10 cellular contexts compared by ENCODE assay signal in genomic region chr9:92965759-92966517, GRCh38. TPM values are rescaled to one million over a fixed set of nuclear protein-coding genes. Genes with fewer than 3 reads are reported as not detected.
DNase-seq lines count a peak whose midpoint lies in the region; TF ChIP-seq lines count a peak whose summit lies in the region.
"Had no signal": no experiment of that assay in that cellular context is flagged by ENCODE, and none has a peak within 500 bp of the region (broad histone marks: within the 10 kb centered on the region; RNA-seq: fewer than 3 reads in every experiment).

No MANE protein-coding gene starts in this region.

- no peaks in the 10 kb centered on the region for H3F3A ChIP-seq in DOHH2 (ENCODE audit: control insufficient read depth, insufficient read depth)

- H3K36me3 ChIP-seq in DOHH2 (ENCODE audit: control insufficient read depth, low read length) (no peaks in the 10 kb centered on the region; the same call in 1 of the 2 replicates), duodenal mucosa (ENCODE audit: control insufficient read depth in 1 of 2, insufficient read depth in 2 of 2, low read length in 2 of 2) (no peaks in the 10 kb centered on the region), tibial nerve (no peaks in the 10 kb centered on the region)

- TF ChIP-seq POLR2A in NB4 (IDR thresholded peaks at IDR 0.05; ENCODE audit: extremely low read depth, insufficient read length): no peak
- no peak for TF ChIP-seq POLR2A in tibial nerve (IDR thresholded peaks at IDR 0.05)

- H3K27ac ChIP-seq in DOHH2 (ENCODE audit: low read depth, low read length) (no peak overlapping the region), duodenal mucosa (ENCODE audit: low read depth, low read length) (no peak overlapping the region), skin epidermis (peak overlapping the region in 18 of 21 experiments; percentile 24 to 100 (median 88)), tibial nerve (peak overlapping the region in 1 of 4 donors; percentile 57)

- WGBS in tibial nerve, 2 donors: 58% methylated on average over 14 to 17 of the region's 17 CpGs

- peaks cover 53% of the 10 kb centered on the region for H3K79me2 ChIP-seq in DOHH2 (ENCODE audit: control insufficient read depth, low read length)

- no peak for DNase-seq in NB4 (ENCODE audit: low read depth)
- no peak for DNase-seq in SIG-M5 (lab: John Stamatoyannopoulos, UW)
- DNase-seq in NCI-H526 treated with DMSO at 0.1 percent for 48 hours (lab: John Stamatoyannopoulos, UW): no peak
- DNase-seq in tibial nerve (ENCODE audit: low spot score in 2 of 2): no peak
- DNase-seq: NCI-H1048, retina had no signal

- H3K9ac ChIP-seq in duodenal mucosa (ENCODE audit: low read depth in 1 of 2, low read length in 2 of 2): peak overlapping the region; percentile 40 to 74

- peak overlapping the region; percentile 97 for H3K4me2 ChIP-seq in DOHH2 (ENCODE audit: low read length)
- H3K4me2 ChIP-seq: GM23338 had no signal

- no peak for TF ChIP-seq EP300 in tibial nerve (IDR thresholded peaks at IDR 0.05)

- no peaks in the 10 kb centered on the region for H3K27me3 ChIP-seq in DOHH2 (ENCODE audit: control insufficient read depth, low read length)
- H3K27me3 ChIP-seq in duodenal mucosa (ENCODE audit: control insufficient read depth in 1 of 2, insufficient read depth in 2 of 2, low read length in 2 of 2): no peaks in the 10 kb centered on the region
- no peaks in the 10 kb centered on the region for H3K27me3 ChIP-seq in tibial nerve

- peaks cover 48% of the 10 kb centered on the region for H3K4me1 ChIP-seq in DOHH2 (ENCODE audit: control insufficient read depth, low read length)
- peaks cover 4 to 12% of the 10 kb centered on the region in 2 donors for H3K4me1 ChIP-seq in duodenal mucosa (ENCODE audit: control insufficient read depth in 1 of 2, insufficient read depth in 2 of 2, low read length in 2 of 2)
- H3K4me1 ChIP-seq in tibial nerve: peaks cover 0 to 8% (median 6%) of the 10 kb centered on the region in 4 donors

- H3K4me3 ChIP-seq in DOHH2 (ENCODE audit: low read length): peak overlapping the region; percentile 78
- peak overlapping the region; percentile 83 for H3K4me3 ChIP-seq in NB4 (ENCODE audit: low read depth, low read length)
- H3K4me3 ChIP-seq in duodenal mucosa (ENCODE audit: low read depth in 1 of 2, low read length in 2 of 2): peak overlapping the region; percentile 76 to 78
- peak overlapping the region; percentile 34 to 52 (median 40) for H3K4me3 ChIP-seq in skin epidermis
- peak overlapping the region in 2 of 4 donors; percentile 42 to 43 for H3K4me3 ChIP-seq in tibial nerve
- H3K4me3 ChIP-seq: GM23338 had no signal

- no peaks in the 10 kb centered on the region for H3K9me2 ChIP-seq in DOHH2 (replicated peaks; ENCODE audit: control insufficient read depth, low read length)

- H3K9me3 ChIP-seq in DOHH2 (ENCODE audit: control insufficient read depth, insufficient read depth, low read length) (no peaks in the 10 kb centered on the region), duodenal mucosa (ENCODE audit: control insufficient read depth in 1 of 2, low read length in 2 of 2) (peaks cover 5 to 6% of the 10 kb centered on the region in 2 donors), tibial nerve (peaks cover 0 to 9% (median 0%) of the 10 kb centered on the region in 4 donors)

- TF ChIP-seq CTCF in DOHH2 (IDR thresholded peaks at IDR 0.05; ENCODE audit: low read depth, low read length, poor library complexity, severe bottlenecking) (no peak), NB4 (IDR thresholded peaks at IDR 0.05; ENCODE audit: low read depth, low read length) (no peak), tibial nerve (IDR thresholded peaks at IDR 0.05) (no peak)

- no peaks in the 10 kb centered on the region for H4K20me1 ChIP-seq in DOHH2 (ENCODE audit: control insufficient read depth, insufficient read depth, low read depth, low read length)

RNA-seq across cellular contexts. Expression of gene FGD3, which starts 18.6 kb away (rescaled TPM):
- total RNA-seq in tibial nerve: 10 to 100 TPM in 1 of 4 donors, 1 to 10 TPM in 3; 6.7 to 13.8 (median 7.3) TPM

Comparison
In these comparisons a context has a peak if more than half of its experiments do, and no peak if none do; other contexts are left out.
1. H3K27ac ChIP-seq: peak in skin epidermis (18 of 21); none in DOHH2 (single experiment) and duodenal mucosa (single experiment).